Comparison of ENCODE assay signal across 1 cellular context in the genomic region with DNA sequence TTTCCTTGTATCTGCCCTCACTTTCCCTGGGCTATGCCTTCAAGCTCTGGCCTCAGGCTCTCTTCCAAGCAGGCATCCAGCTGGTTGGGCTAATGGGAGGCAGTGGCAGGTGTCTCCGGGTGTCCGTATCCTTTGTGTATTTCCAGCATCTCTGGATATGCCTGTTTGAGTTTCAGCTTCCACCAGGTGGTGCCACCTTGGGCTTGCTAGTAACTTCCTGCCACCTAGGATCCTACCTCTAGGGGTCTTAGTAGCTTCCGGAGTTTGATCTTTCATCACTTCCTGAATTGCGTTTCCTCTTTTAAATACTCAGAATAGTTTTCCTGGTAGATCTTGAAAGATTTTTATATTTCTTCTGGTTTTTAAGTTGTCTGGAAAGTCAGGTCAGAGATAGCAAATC.
A peak's percentile ranks its signal among the peaks of the same experiment; 100 is the strongest.
TF ChIP-seq lines count a peak whose summit lies in the region.

No MANE protein-coding gene starts in this region.

TF ChIP-seq in GM12878, 131 proteins besides CTCF, POLR2A, EP300 and RAD21:
- TF ChIP-seq GABPA (IDR thresholded peaks at IDR 0.05; ENCODE audit: low read depth): peak; percentile 48; the same call in 1 of the 2 replicates
- no peak for TF ChIP-seq RAD51 (IDR thresholded peaks at IDR 0.05)
- peak; percentile 19; the same call in 1 of the 2 replicates for TF ChIP-seq SPI1 (IDR thresholded peaks at IDR 0.05; ENCODE audit: borderline replicate concordance, insufficient read depth, low read depth, low read length)
